Comparison of ENCODE assay signal across 1 cellular context in the genomic region with DNA sequence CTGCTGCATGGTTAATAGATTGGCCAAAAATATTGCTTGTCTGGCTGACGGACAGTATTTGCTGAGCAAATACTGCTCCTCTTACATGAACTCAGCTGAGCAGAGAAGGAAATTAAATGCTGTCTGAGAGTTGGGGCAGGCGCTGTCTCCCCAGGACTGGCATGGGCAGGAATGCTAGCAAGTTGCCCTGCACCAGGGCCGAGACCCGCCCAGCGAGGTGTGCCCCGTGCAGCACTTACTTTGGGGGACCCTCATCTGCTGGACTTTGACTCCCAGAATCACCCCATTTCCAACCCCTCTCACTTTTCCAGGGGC.
TF ChIP-seq lines count a peak whose summit lies in the region.

No MANE protein-coding gene starts in this region.

TF ChIP-seq in K562, 482 proteins besides CTCF, POLR2A, EP300 and RAD21 (continued from another document):
- no peak for TF ChIP-seq SNAPC5 (CRISPR knock-in tag; IDR thresholded peaks at IDR 0.05)
- no peak for TF ChIP-seq FOXP1 (CRISPR knock-in tag; IDR thresholded peaks at IDR 0.05)
